In genomic region chr9:136538599-136539426, GRCh38 we compare ENCODE assay signal across 8 cellular contexts. TPM values are rescaled to one million over a fixed set of nuclear protein-coding genes. Genes with fewer than 3 reads are reported as not detected.
DNase-seq lines count a peak whose midpoint lies in the region; ATAC-seq and TF ChIP-seq lines count a peak whose summit lies in the region.

No MANE protein-coding gene starts in this region.

- in situ Hi-C loops in HAP-1 (cut with MboI; ENCODE audit: low sequenced_read_pairs) = no loop called here

- ATAC-seq in heart right ventricle (peak; percentile 34 to 83 (median 70)), HG02981 (IDR thresholded peaks at IDR 0.05; ENCODE audit: unreplicated experiment) (no peak)

- peak overlapping the region; percentile 94 for H3K4me2 ChIP-seq in BLaER1

- peak overlapping the region; percentile 57; the same call in 1 of the 2 replicates for H3K9ac ChIP-seq in BLaER1

- H3K36me3 ChIP-seq in BLaER1 (peaks cover 54% of the 10 kb centered on the region), heart right ventricle (peaks cover 0 to 61% (median 8%) of the 10 kb centered on the region in 9 donors), HAP-1 (replicated peaks) (peaks cover 2% of the 10 kb centered on the region; the same call in 1 of the 2 replicates)

- DNase-seq in HL-60 (ENCODE audit: low read depth in 1 of 2, low spot score in 1 of 2) (no peak), heart right ventricle (peak in 1 of 2 donors; percentile 69), NCI-H2107 (lab: John Stamatoyannopoulos, UW) (no peak), HAP-1 (ENCODE audit: low spot score in 2 of 2) (no peak)
- DNase-seq in activated CD8-positive, alpha-beta memory T cell treated with anti-CD3 and anti-CD28 coated beads, Interleukin-2, amount 50 U/mL, for 48 hours = peak; percentile 81
- DNase-seq in stimulated activated CD8-positive, alpha-beta memory T cell treated with anti-CD3 and anti-CD28 coated beads, Interleukin-2, amount 100 ng/mL, for 48 hours (ENCODE audit: low read depth in 2 of 2) = peak; percentile 55 to 56

- H3K4me3 ChIP-seq in BLaER1 (peak overlapping the region; percentile 50), HL-60 (replicated peaks; ENCODE audit: insufficient read depth, low read length) (no peak overlapping the region), heart right ventricle (peak overlapping the region in 6 of 10 donors; percentile 25 to 96 (median 46)), HAP-1 (no peak overlapping the region)

- TF ChIP-seq CTCF in HL-60 (IDR thresholded peaks at IDR 0.05; ENCODE audit: insufficient read depth, low read length) (no peak), heart right ventricle (IDR thresholded peaks at IDR 0.05) (no peak)

- H3K9me3 ChIP-seq in BLaER1 (no peaks in the 10 kb centered on the region), heart right ventricle (no peaks in the 10 kb centered on the region), HAP-1 (no peaks in the 10 kb centered on the region)

- H3K27me3 ChIP-seq in BLaER1 = no peaks in the 10 kb centered on the region
- H3K27me3 ChIP-seq in HL-60 (ENCODE audit: insufficient read depth, poor library complexity, severe bottlenecking) = no peaks in the 10 kb centered on the region
- H3K27me3 ChIP-seq in heart right ventricle = no peaks in the 10 kb centered on the region
- no peaks in the 10 kb centered on the region for H3K27me3 ChIP-seq in HAP-1 (ENCODE audit: low read depth)

- H3K27ac ChIP-seq in BLaER1 (peak overlapping the region; percentile 59), HL-60 (replicated peaks) (peak overlapping the region; percentile 56), heart right ventricle (peak overlapping the region; percentile 64 to 100 (median 90))

- H3K4me1 ChIP-seq in BLaER1 (peaks cover 90% of the 10 kb centered on the region), heart right ventricle (peaks cover 45 to 93% (median 88%) of the 10 kb centered on the region in 9 donors), HAP-1 (peaks cover under 1% of the 10 kb centered on the region; the same call in 1 of the 2 replicates)

- WGBS in heart right ventricle, 2 donors = 55 to 63% methylated on average over 24 of the region's 24 CpGs

- peaks cover 96% of the 10 kb centered on the region for H4K20me1 ChIP-seq in BLaER1

- intact Hi-C loops in heart right ventricle (cut with DNase I) = loop anchor here in 1 of 10 donors (2.0 kb wide), 1 partner anchor 28 kb away; no protein-coding TSS in a partner anchor

RNA-seq across cellular contexts. Expression of gene NOTCH1, which starts 7.0 kb away (rescaled TPM):
- 10 to 100 TPM; 12.0 to 27.0 (median 21.8) TPM for total RNA-seq in heart right ventricle
- polyA plus RNA-seq in heart right ventricle = 10 to 100 TPM in 1 of 2 donors, 1 to 10 TPM in 1; 7.3 to 14.5 TPM

RNA-seq across cellular contexts. Expression of gene SEC16A, which starts 56.0 kb away (rescaled TPM):
- total RNA-seq in heart right ventricle = 10 to 100 TPM; 21.9 to 35.9 (median 28.6) TPM
- polyA plus RNA-seq in heart right ventricle = 10 to 100 TPM; 24.4 to 35.6 TPM

Comparison
In these comparisons a context has a peak if more than half of its experiments do, and no peak if none do; other contexts are left out.
1. H3K4me3 ChIP-seq: peak in BLaER1 (single experiment) and heart right ventricle (6 of 10); none in HL-60 (single experiment) and HAP-1 (single experiment).
2. DNase-seq: peak in activated CD8-positive, alpha-beta memory T cell treated with anti-CD3 and anti-CD28 coated beads, Interleukin-2, amount 50 U/mL, for 48 hours (single experiment) and stimulated activated CD8-positive, alpha-beta memory T cell treated with anti-CD3 and anti-CD28 coated beads, Interleukin-2, amount 100 ng/mL, for 48 hours (2 of 2); none in HL-60 (0 of 2), NCI-H2107 (single experiment) and HAP-1 (0 of 2).
3. Peak in every context shown above with its lines, with median percentiles within 50 percentile points of each other: H3K27ac ChIP-seq.